In genomic region chr12:54038760-54039414, GRCh38 we compare ENCODE assay signal across 20 cellular contexts. TPM values are rescaled to one million over a fixed set of nuclear protein-coding genes. Genes with fewer than 3 reads are reported as not detected.
DNase-seq lines count a peak whose midpoint lies in the region; ATAC-seq and TF ChIP-seq lines count a peak whose summit lies in the region.
"Had no signal": no experiment of that assay in that cellular context is flagged by ENCODE, and none has a peak within 500 bp of the region (broad histone marks: within the 10 kb centered on the region; RNA-seq: fewer than 3 reads in every experiment).

No MANE protein-coding gene starts in this region.

- POLR2A ChIA-PET in CD8-positive, alpha-beta memory T cell (lab: Charles Lee): no interaction called here

- no peak overlapping the region for H3K27ac ChIP-seq in foreskin keratinocyte
- no peak overlapping the region for H3K27ac ChIP-seq in CD8-positive, alpha-beta memory T cell (ENCODE audit: low read depth, low read length)
- H3K27ac ChIP-seq: spleen had no signal

- ATAC-seq in foreskin keratinocyte (peak; percentile 33), HG03045 (IDR thresholded peaks at IDR 0.05; ENCODE audit: unreplicated experiment) (no peak)
- ATAC-seq: activated CD4-positive, alpha-beta T cell treated with anti-CD3 and anti-CD28 coated beads for 36 hours; HepG2; stimulated activated naive CD8-positive, alpha-beta T cell treated with anti-CD3 and anti-CD28 coated beads, Interleukin-15, amount 100 ng/mL, for 72 hours had no signal

- no peaks in the 10 kb centered on the region for H3K9me3 ChIP-seq in CD8-positive, alpha-beta memory T cell (ENCODE audit: low read length)
- H3K9me3 ChIP-seq: spleen had no signal

- peaks cover 7 to 11% (median 8%) of the 10 kb centered on the region in 3 donors for H3K4me1 Mint-ChIP-seq in CD8-positive, alpha-beta memory T cell

- no peak overlapping the region for H3K27ac Mint-ChIP-seq in CD8-positive, alpha-beta memory T cell
- H3K27ac Mint-ChIP-seq: activated CD4-positive, alpha-beta T cell treated with anti-CD3 and anti-CD28 coated beads for 36 hours; activated naive CD8-positive, alpha-beta T cell; stimulated activated naive CD8-positive, alpha-beta T cell treated with anti-CD3 and anti-CD28 coated beads, Interleukin-15, amount 100 ng/mL, for 72 hours had no signal

- intact Hi-C loops in posterior vena cava (cut with DNase I): loop anchor here in 1 of 2 donors (5.0 kb wide), 1 partner anchor 38 kb away; no protein-coding TSS in a partner anchor

- H3K4me3 Mint-ChIP-seq in CD8-positive, alpha-beta memory T cell: no peak overlapping the region
- H3K4me3 Mint-ChIP-seq: activated CD4-positive, alpha-beta T cell treated with anti-CD3 and anti-CD28 coated beads for 36 hours; activated naive CD8-positive, alpha-beta T cell; stimulated activated naive CD8-positive, alpha-beta T cell treated with anti-CD3 and anti-CD28 coated beads, Interleukin-15, amount 100 ng/mL, for 72 hours had no signal

- H3K4me1 ChIP-seq in foreskin keratinocyte: peaks cover 8% of the 10 kb centered on the region
- no peaks in the 10 kb centered on the region for H3K4me1 ChIP-seq in CD8-positive, alpha-beta memory T cell (ENCODE audit: insufficient read depth, low read length)

- H3K36me3 Mint-ChIP-seq in CD8-positive, alpha-beta memory T cell: no peaks in the 10 kb centered on the region
- H3K36me3 Mint-ChIP-seq: activated naive CD8-positive, alpha-beta T cell had no signal

- no peak for TF ChIP-seq CTCF in foreskin keratinocyte (conservative IDR thresholded peaks at IDR 0.05)

- peaks cover 7% of the 10 kb centered on the region for H3K27me3 ChIP-seq in foreskin keratinocyte
- H3K27me3 ChIP-seq in CD8-positive, alpha-beta memory T cell (ENCODE audit: insufficient read depth, low read length, poor library complexity, severe bottlenecking): peaks cover 47% of the 10 kb centered on the region

- H3K4me3 ChIP-seq in CD8-positive, alpha-beta memory T cell (ENCODE audit: low read length): no peak overlapping the region
- H3K4me3 ChIP-seq: spleen had no signal

- H3K27me3 Mint-ChIP-seq in CD8-positive, alpha-beta memory T cell: peaks cover 72 to 88% of the 10 kb centered on the region in 2 donors

- DNase-seq in HT-29 (ENCODE audit: low spot score) (peak; percentile 91), SHP77 treated with DMSO at 0.1 percent for 48 hours (lab: John Stamatoyannopoulos, UW) (peak; percentile 42), foreskin keratinocyte (peak in 1 of 2 donors; percentile 59), posterior vena cava (ENCODE audit: low spot score) (peak; percentile 81), epidermal melanocyte (ENCODE audit: insufficient read length, low spot score) (no peak)
- no peak for DNase-seq in stimulated activated CD4-positive, alpha-beta T cell treated with anti-CD3 and anti-CD28 coated beads, Interleukin-15, amount 100 ng/mL, for 24 hours
- DNase-seq in CD8-positive, alpha-beta memory T cell: no peak
- DNase-seq: activated CD4-positive, alpha-beta T cell treated with anti-CD3 and anti-CD28 coated beads for 36 hours; caudate nucleus; effector CD4-positive, alpha-beta T cell; GDM1; MV-4-11; NCI-H2171 treated with DMSO at 0.1 percent for 48 hours; spleen; stimulated activated naive CD8-positive, alpha-beta T cell treated with anti-CD3 and anti-CD28 coated beads, Interleukin-15, amount 100 ng/mL, for 72 hours had no signal

- H3K9me3 Mint-ChIP-seq in CD8-positive, alpha-beta memory T cell: no peaks in the 10 kb centered on the region
- H3K9me3 Mint-ChIP-seq: stimulated activated naive CD8-positive, alpha-beta T cell treated with anti-CD3 and anti-CD28 coated beads, Interleukin-15, amount 100 ng/mL, for 72 hours had no signal

- CTCF ChIA-PET in CD8-positive, alpha-beta memory T cell (lab: Charles Lee): no interaction called here

- H3K36me3 ChIP-seq in CD8-positive, alpha-beta memory T cell (ENCODE audit: insufficient read depth, low read length): no peaks in the 10 kb centered on the region
- H3K36me3 ChIP-seq: spleen had no signal

RNA-seq across cellular contexts. Expression of gene HOXC5, which starts 6.0 kb away (rescaled TPM):
- 0.41 and 0.81 TPM in 2 replicates for total RNA-seq in HT-29 (2014; rRNA removed; shearing (Covaris generic))
- total RNA-seq in foreskin keratinocyte (0.67 and 0.85 TPM in 2 replicates), posterior vena cava (1 to 10 TPM; 2.9 to 5.6 TPM)
- polyA plus RNA-seq in foreskin keratinocyte: 0.75 and 0.93 TPM in 2 replicates
- not detected for total RNA-seq in CD8-positive, alpha-beta memory T cell
- not detected for polyA plus RNA-seq in CD8-positive, alpha-beta memory T cell
- total RNA-seq: activated CD4-positive, alpha-beta T cell treated with anti-CD3 and anti-CD28 coated beads for 36 hours; H4; HepG2; Right ventricle myocardium superior; spleen had no signal
- polyA plus RNA-seq: HepG2 had no signal

RNA-seq across cellular contexts. Expression of gene HOXC6, which starts 10.6 kb away (rescaled TPM):
- 1.4 and 1.6 TPM in 2 replicates for total RNA-seq in HT-29 (2014; rRNA removed; shearing (Covaris generic))
- 3.9 and 4.3 TPM in 2 replicates for total RNA-seq in foreskin keratinocyte
- polyA plus RNA-seq in foreskin keratinocyte: 6.1 and 6.4 TPM in 2 replicates
- 10 to 100 TPM; 23.5 to 31.1 TPM for total RNA-seq in posterior vena cava
- not detected for total RNA-seq in CD8-positive, alpha-beta memory T cell
- not detected for polyA plus RNA-seq in CD8-positive, alpha-beta memory T cell
- total RNA-seq: activated CD4-positive, alpha-beta T cell treated with anti-CD3 and anti-CD28 coated beads for 36 hours; HepG2 had no signal
- polyA plus RNA-seq: HepG2 had no signal

RNA-seq across cellular contexts. Expression of gene HOXC4, which starts 14.7 kb away (rescaled TPM):
- 4.0 and 6.8 TPM in 2 replicates for total RNA-seq in HT-29 (2014; rRNA removed; shearing (Covaris generic))
- total RNA-seq in foreskin keratinocyte: 2.3 and 2.9 TPM in 2 replicates
- 2.4 and 2.6 TPM in 2 replicates for polyA plus RNA-seq in foreskin keratinocyte
- total RNA-seq in posterior vena cava: 10 to 100 TPM; 17.1 to 19.4 TPM
- total RNA-seq in CD8-positive, alpha-beta memory T cell: 1 to 10 TPM; 1.3 to 1.4 TPM
- polyA plus RNA-seq in CD8-positive, alpha-beta memory T cell: 0.37 TPM
- total RNA-seq: activated CD4-positive, alpha-beta T cell treated with anti-CD3 and anti-CD28 coated beads for 36 hours; HepG2; Right ventricle myocardium superior had no signal
- polyA plus RNA-seq: HepG2 had no signal

RNA-seq across cellular contexts. Expression of gene HOXC8, which starts 30.1 kb away (rescaled TPM):
- total RNA-seq in HT-29 (2014; rRNA removed; shearing (Covaris generic)): 0.10 and 0.23 TPM in 2 replicates
- 1.3 and 2.0 TPM in 2 replicates for total RNA-seq in foreskin keratinocyte
- 1.2 and 2.0 TPM in 2 replicates for polyA plus RNA-seq in foreskin keratinocyte
- 10 to 100 TPM; 13.5 to 22.4 TPM for total RNA-seq in posterior vena cava
- not detected for total RNA-seq in CD8-positive, alpha-beta memory T cell
- polyA plus RNA-seq in CD8-positive, alpha-beta memory T cell: not detected
- total RNA-seq: activated CD4-positive, alpha-beta T cell treated with anti-CD3 and anti-CD28 coated beads for 36 hours; HepG2; Right ventricle myocardium superior; spleen had no signal

RNA-seq across cellular contexts. Expression of gene HOXC9, which starts 38.9 kb away (rescaled TPM):
- total RNA-seq in HT-29 (2014; rRNA removed; shearing (Covaris generic)): 0.23 and 0.76 TPM in 2 replicates
- total RNA-seq in foreskin keratinocyte (4.3 and 5.5 TPM in 2 replicates), posterior vena cava (10 to 100 TPM in 1 of 2 donors, 1 to 10 TPM in 1; 7.0 to 12.0 TPM)
- 7.0 and 9.0 TPM in 2 replicates for polyA plus RNA-seq in foreskin keratinocyte
- total RNA-seq in CD8-positive, alpha-beta memory T cell: not detected
- not detected for polyA plus RNA-seq in CD8-positive, alpha-beta memory T cell
- total RNA-seq: activated CD4-positive, alpha-beta T cell treated with anti-CD3 and anti-CD28 coated beads for 36 hours; Right ventricle myocardium superior; spleen had no signal

Comparison
In these comparisons a context has a peak if more than half of its experiments do, and no peak if none do; other contexts are left out.
1. DNase-seq: peak in HT-29 (single experiment), SHP77 treated with DMSO at 0.1 percent for 48 hours (single experiment) and posterior vena cava (single experiment); none in stimulated activated CD4-positive, alpha-beta T cell treated with anti-CD3 and anti-CD28 coated beads, Interleukin-15, amount 100 ng/mL, for 24 hours (single experiment), epidermal melanocyte (single experiment) and CD8-positive, alpha-beta memory T cell (0 of 5).